ENCODE assay signal across 2 cellular contexts in the genomic region with DNA sequence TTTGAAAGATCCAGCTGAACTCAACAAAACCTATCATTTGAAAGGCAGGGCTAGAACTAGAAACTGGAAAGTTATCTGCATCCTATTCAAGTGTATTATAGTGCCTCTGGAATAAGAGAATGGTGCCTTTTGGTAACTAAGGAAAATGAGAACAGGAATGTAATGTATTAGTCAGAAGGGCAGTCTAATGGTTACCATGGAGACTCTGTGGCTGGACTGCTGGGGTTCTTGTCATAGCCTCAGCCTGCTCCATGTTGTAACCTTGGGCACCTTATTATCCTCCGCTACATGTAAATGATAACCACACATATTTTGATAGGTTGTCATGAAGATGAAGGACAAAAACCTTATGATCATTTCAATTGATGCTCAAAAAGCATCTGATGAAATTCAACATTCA.
TF ChIP-seq lines count a peak whose summit lies in the region.

No MANE protein-coding gene starts in this region.

TF ChIP-seq in SK-N-SH treated with all-trans-retinoic acid at 6 μM for 48 hours, 23 proteins besides CTCF, POLR2A, EP300 and RAD21 (continued from another document):
- TF ChIP-seq, protein P1, sequence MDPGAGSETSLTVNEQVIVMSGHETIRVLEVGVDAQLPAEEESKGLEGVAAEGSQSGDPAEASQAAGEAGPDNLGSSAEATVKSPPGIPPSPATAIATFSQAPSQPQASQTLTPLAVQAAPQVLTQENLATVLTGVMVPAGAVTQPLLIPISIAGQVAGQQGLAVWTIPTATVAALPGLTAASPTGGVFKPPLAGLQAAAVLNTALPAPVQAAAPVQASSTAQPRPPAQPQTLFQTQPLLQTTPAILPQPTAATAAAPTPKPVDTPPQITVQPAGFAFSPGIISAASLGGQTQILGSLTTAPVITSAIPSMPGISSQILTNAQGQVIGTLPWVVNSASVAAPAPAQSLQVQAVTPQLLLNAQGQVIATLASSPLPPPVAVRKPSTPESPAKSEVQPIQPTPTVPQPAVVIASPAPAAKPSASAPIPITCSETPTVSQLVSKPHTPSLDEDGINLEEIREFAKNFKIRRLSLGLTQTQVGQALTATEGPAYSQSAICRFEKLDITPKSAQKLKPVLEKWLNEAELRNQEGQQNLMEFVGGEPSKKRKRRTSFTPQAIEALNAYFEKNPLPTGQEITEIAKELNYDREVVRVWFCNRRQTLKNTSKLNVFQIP (CRISPR knock-in tag; IDR thresholded peaks at IDR 0.05; ENCODE audit: borderline replicate concordance, low read depth), result no peak
- TF ChIP-seq, protein P2, sequence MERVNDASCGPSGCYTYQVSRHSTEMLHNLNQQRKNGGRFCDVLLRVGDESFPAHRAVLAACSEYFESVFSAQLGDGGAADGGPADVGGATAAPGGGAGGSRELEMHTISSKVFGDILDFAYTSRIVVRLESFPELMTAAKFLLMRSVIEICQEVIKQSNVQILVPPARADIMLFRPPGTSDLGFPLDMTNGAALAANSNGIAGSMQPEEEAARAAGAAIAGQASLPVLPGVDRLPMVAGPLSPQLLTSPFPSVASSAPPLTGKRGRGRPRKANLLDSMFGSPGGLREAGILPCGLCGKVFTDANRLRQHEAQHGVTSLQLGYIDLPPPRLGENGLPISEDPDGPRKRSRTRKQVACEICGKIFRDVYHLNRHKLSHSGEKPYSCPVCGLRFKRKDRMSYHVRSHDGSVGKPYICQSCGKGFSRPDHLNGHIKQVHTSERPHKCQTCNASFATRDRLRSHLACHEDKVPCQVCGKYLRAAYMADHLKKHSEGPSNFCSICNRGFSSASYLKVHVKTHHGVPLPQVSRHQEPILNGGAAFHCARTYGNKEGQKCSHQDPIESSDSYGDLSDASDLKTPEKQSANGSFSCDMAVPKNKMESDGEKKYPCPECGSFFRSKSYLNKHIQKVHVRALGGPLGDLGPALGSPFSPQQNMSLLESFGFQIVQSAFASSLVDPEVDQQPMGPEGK (CRISPR knock-in tag; IDR thresholded peaks at IDR 0.05; ENCODE audit: borderline replicate concordance), result no peak
- no peak for TF ChIP-seq ZNF8 (CRISPR knock-in tag; IDR thresholded peaks at IDR 0.05)
- no peak for TF ChIP-seq SNAI2 (CRISPR knock-in tag; IDR thresholded peaks at IDR 0.05)
- no peak for TF ChIP-seq GLIS3 (CRISPR knock-in tag; IDR thresholded peaks at IDR 0.05)
- no peak for TF ChIP-seq ZFP30 (CRISPR knock-in tag; IDR thresholded peaks at IDR 0.05)
- TF ChIP-seq, protein P3, sequence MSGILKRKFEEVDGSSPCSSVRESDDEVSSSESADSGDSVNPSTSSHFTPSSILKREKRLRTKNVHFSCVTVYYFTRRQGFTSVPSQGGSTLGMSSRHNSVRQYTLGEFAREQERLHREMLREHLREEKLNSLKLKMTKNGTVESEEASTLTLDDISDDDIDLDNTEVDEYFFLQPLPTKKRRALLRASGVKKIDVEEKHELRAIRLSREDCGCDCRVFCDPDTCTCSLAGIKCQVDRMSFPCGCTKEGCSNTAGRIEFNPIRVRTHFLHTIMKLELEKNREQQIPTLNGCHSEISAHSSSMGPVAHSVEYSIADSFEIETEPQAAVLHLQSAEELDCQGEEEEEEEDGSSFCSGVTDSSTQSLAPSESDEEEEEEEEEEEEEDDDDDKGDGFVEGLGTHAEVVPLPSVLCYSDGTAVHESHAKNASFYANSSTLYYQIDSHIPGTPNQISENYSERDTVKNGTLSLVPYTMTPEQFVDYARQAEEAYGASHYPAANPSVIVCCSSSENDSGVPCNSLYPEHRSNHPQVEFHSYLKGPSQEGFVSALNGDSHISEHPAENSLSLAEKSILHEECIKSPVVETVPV (CRISPR knock-in tag; IDR thresholded peaks at IDR 0.05), result no peak
- TF ChIP-seq ZNF565 (CRISPR knock-in tag; conservative IDR thresholded peaks at IDR 0.05; ENCODE audit: low read depth), result no peak
- no peak for TF ChIP-seq ESRRG (CRISPR knock-in tag; IDR thresholded peaks at IDR 0.05)
- TF ChIP-seq RARB (CRISPR knock-in tag; IDR thresholded peaks at IDR 0.05), result no peak
- TF ChIP-seq CSDC2 (CRISPR knock-in tag; IDR thresholded peaks at IDR 0.05), result no peak
- no peak for TF ChIP-seq ARNTL (CRISPR knock-in tag; IDR thresholded peaks at IDR 0.05; ENCODE audit: borderline replicate concordance, low read depth)

TF ChIP-seq in SK-N-SH, 30 proteins besides CTCF, POLR2A, EP300 and RAD21 (continued from another document):
- TF ChIP-seq, protein P4, sequence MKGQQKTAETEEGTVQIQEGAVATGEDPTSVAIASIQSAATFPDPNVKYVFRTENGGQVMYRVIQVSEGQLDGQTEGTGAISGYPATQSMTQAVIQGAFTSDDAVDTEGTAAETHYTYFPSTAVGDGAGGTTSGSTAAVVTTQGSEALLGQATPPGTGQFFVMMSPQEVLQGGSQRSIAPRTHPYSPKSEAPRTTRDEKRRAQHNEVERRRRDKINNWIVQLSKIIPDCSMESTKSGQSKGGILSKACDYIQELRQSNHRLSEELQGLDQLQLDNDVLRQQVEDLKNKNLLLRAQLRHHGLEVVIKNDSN (IDR thresholded peaks at IDR 0.05; ENCODE audit: borderline replicate concordance, low read depth), result no peak
- TF ChIP-seq EZH2phosphoT487 (IDR thresholded peaks at IDR 0.05; ENCODE audit: borderline replicate concordance, low read depth) (no peak), RFX5 (IDR thresholded peaks at IDR 0.05; ENCODE audit: low read length) (no peak), NFIC (IDR thresholded peaks at IDR 0.05; ENCODE audit: borderline replicate concordance) (no peak), SMC3 (IDR thresholded peaks at IDR 0.05; ENCODE audit: low read depth, low read length) (no peak), POLR2AphosphoS5 (IDR thresholded peaks at IDR 0.05; ENCODE audit: low read depth, low read length) (no peak)
- TF ChIP-seq, protein P5, sequence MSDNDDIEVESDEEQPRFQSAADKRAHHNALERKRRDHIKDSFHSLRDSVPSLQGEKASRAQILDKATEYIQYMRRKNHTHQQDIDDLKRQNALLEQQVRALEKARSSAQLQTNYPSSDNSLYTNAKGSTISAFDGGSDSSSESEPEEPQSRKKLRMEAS (IDR thresholded peaks at IDR 0.05; ENCODE audit: low read depth), result no peak
